23 cellular contexts compared by ENCODE assay signal in the genomic region with DNA sequence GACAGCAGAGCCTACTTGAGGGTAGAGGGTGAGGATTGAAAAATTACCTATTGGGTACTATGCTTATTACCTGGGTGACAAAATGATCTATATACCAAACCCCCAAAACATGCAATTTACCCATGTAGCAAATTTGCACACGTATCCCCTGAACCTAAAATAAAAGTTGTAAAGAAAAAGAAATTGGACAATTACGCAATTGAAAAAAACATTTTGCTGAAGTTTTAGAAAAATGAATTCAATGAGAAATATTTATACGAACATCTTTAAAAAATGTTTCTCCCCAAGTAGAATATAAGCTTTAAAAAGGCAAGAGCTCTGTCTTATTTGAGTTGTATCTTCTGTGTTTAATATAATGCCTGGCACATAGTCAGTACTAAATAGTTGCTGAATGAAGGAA. TPM values are rescaled to one million over a fixed set of nuclear protein-coding genes. Genes with fewer than 3 reads are reported as not detected.
A peak's percentile ranks its signal among the peaks of the same experiment; 100 is the strongest.
DNase-seq lines count a peak whose midpoint lies in the region; ATAC-seq and TF ChIP-seq lines count a peak whose summit lies in the region.
"Had no signal": no experiment of that assay in that cellular context is flagged by ENCODE, and none has a peak within 500 bp of the region (broad histone marks: within the 10 kb centered on the region; RNA-seq: fewer than 3 reads in every experiment).

No MANE protein-coding gene starts in this region.

- H3K4me3 ChIP-seq in liver (ENCODE audit: low read depth in 1 of 3, low read length in 3 of 3): no peak overlapping the region
- H3K4me3 ChIP-seq in right lobe of liver: no peak overlapping the region
- no peak overlapping the region for H3K4me3 ChIP-seq in IMR-90 (ENCODE audit: insufficient read depth, low read depth, low read length)
- no peak overlapping the region for H3K4me3 ChIP-seq in lower lobe of right lung
- H3K4me3 ChIP-seq: BLaER1 had no signal

- H3K36me3 ChIP-seq in liver (ENCODE audit: control insufficient read depth in 4 of 4, insufficient read depth in 3 of 4, low read depth in 1 of 4, low read length in 3 of 4): peaks cover 4 to 88% (median 73%) of the 10 kb centered on the region in 4 donors
- peaks cover 0 to 100% (median 45%) of the 10 kb centered on the region in 4 donors for H3K36me3 ChIP-seq in right lobe of liver
- H3K36me3 ChIP-seq in IMR-90 (ENCODE audit: control insufficient read depth, insufficient read depth, low read length): no peaks in the 10 kb centered on the region
- no peaks in the 10 kb centered on the region for H3K36me3 ChIP-seq in lower lobe of right lung
- H3K36me3 ChIP-seq: BE2C, BLaER1 had no signal

- H3K18ac ChIP-seq in IMR-90 (ENCODE audit: low read depth, low read length): no peak overlapping the region

- H3K9ac ChIP-seq in liver (ENCODE audit: low read depth in 1 of 2, low read length in 2 of 2) (no peak overlapping the region), IMR-90 (ENCODE audit: low read depth, low read length) (no peak overlapping the region)
- H3K9ac ChIP-seq: BLaER1 had no signal

- 96% methylated on average over 3 of the region's 3 CpGs for WGBS in liver
- 100% methylated on average over 2 of the region's 3 CpGs for WGBS in right lobe of liver (ENCODE audit: insufficient coverage, low coverage, low lambda C conversion rate, missing lambda C conversion rate)
- no CpG with 5 or more reads among the region's 3 CpGs for whole genome bisulfite sequencing in IMR-90 (ENCODE audit: extremely low coverage in 2 of 2, insufficient read length in 1 of 2), 2 experiments

- H3K27ac ChIP-seq in liver (ENCODE audit: low read depth in 1 of 2, low read length in 2 of 2) (no peak overlapping the region), right lobe of liver (no peak overlapping the region), IMR-90 (ENCODE audit: insufficient read depth, low read length) (no peak overlapping the region), lower lobe of right lung (no peak overlapping the region)
- H3K27ac ChIP-seq: 22Rv1, BLaER1 had no signal

- H2AK9ac ChIP-seq in IMR-90 (replicated peaks; ENCODE audit: low read depth, low read length, poor library complexity): no peak overlapping the region

- H4K8ac ChIP-seq in IMR-90 (ENCODE audit: low read depth in 2 of 2, low read length in 2 of 2): no peak overlapping the region

- H3K56ac ChIP-seq in IMR-90 (ENCODE audit: extremely low read depth, insufficient read depth, low read length): no peak overlapping the region

- H3K79me1 ChIP-seq in IMR-90 (ENCODE audit: low read depth in 1 of 2, low read length in 2 of 2): no peaks in the 10 kb centered on the region

- dilution Hi-C loops in IMR-90 (cut with HindIII; ENCODE audit: low sequenced_read_pairs, unreplicated experiment): no loop called here

- TF ChIP-seq POLR2A in right lobe of liver (IDR thresholded peaks at IDR 0.05) (no peak), IMR-90 (IDR thresholded peaks at IDR 0.05; ENCODE audit: low read depth, low read length) (no peak)

- H2AFZ ChIP-seq in IMR-90 (replicated peaks; ENCODE audit: low read length, poor library complexity): no peak overlapping the region

- no peak overlapping the region for H2BK5ac ChIP-seq in IMR-90 (ENCODE audit: low read depth, low read length, poor library complexity, severe bottlenecking)

- H3K9me3 Mint-ChIP-seq in nephron progenitor cell: no peaks in the 10 kb centered on the region
- H3K9me3 Mint-ChIP-seq: CD4-positive, alpha-beta memory T cell; CD8-positive, alpha-beta memory T cell had no signal

- H3K27me3 Mint-ChIP-seq in nephron progenitor cell (ENCODE audit: low read depth, poor library complexity): peaks cover 2% of the 10 kb centered on the region
- H3K27me3 Mint-ChIP-seq: CD4-positive, alpha-beta memory T cell; CD4-positive, CD25-positive, alpha-beta regulatory T cell; CD8-positive, alpha-beta memory T cell had no signal

- peak overlapping the region; percentile 12 for H3K27ac Mint-ChIP-seq in nephron progenitor cell
- H3K27ac Mint-ChIP-seq: CD14-positive monocyte; CD4-positive, alpha-beta memory T cell; CD4-positive, CD25-positive, alpha-beta regulatory T cell; CD8-positive, alpha-beta memory T cell had no signal

- no peak overlapping the region for H3K23ac ChIP-seq in IMR-90 (ENCODE audit: low read depth, low read length)

- H3K4me1 Mint-ChIP-seq in nephron progenitor cell: peaks cover 27% of the 10 kb centered on the region
- H3K4me1 Mint-ChIP-seq: CD14-positive monocyte; CD4-positive, alpha-beta memory T cell; CD4-positive, CD25-positive, alpha-beta regulatory T cell; CD8-positive, alpha-beta memory T cell had no signal

- no peaks in the 10 kb centered on the region for H3K9me1 ChIP-seq in IMR-90 (ENCODE audit: insufficient read depth, low read length)

- no peaks in the 10 kb centered on the region for H3K36me3 Mint-ChIP-seq in nephron progenitor cell (ENCODE audit: low read depth)

- in situ Hi-C loops in IMR-90 (cut with MboI; ENCODE audit: low sequenced_read_pairs): no loop called here

- intact Hi-C loops in right lobe of liver (cut with DNase I) (no loop called here), IMR-90 (cut with micrococcal nuclease) (no loop called here), lower lobe of right lung (cut with DNase I) (no loop called here)

- no peak overlapping the region for H3K4me3 Mint-ChIP-seq in nephron progenitor cell
- H3K4me3 Mint-ChIP-seq: CD14-positive monocyte; CD4-positive, alpha-beta memory T cell; CD4-positive, CD25-positive, alpha-beta regulatory T cell; CD8-positive, alpha-beta memory T cell had no signal

- no peak overlapping the region for H4K91ac ChIP-seq in IMR-90 (ENCODE audit: insufficient read depth, low read depth, low read length)

- POLR2A ChIA-PET in IMR-90 (lab: Charles Lee; ENCODE audit: unreplicated experiment): no interaction called here

- CTCF ChIA-PET in IMR-90 (lab: Yijun Ruan, JAX): interaction anchor here (1.4 kb wide), 1 partner anchor 25 kb away, joined by 4 read pairs; no protein-coding TSS in a partner anchor

- H3K4me2 ChIP-seq in IMR-90 (ENCODE audit: low read depth, low read length): no peak overlapping the region
- H3K4me2 ChIP-seq: BLaER1 had no signal

- no peaks in the 10 kb centered on the region for H3K9me3 ChIP-seq in liver (ENCODE audit: control insufficient read depth in 4 of 4, low read length in 3 of 4)
- H3K9me3 ChIP-seq in right lobe of liver: no peaks in the 10 kb centered on the region
- H3K9me3 ChIP-seq in IMR-90 (ENCODE audit: control insufficient read depth, insufficient read depth, low read length): no peaks in the 10 kb centered on the region
- no peaks in the 10 kb centered on the region for H3K9me3 ChIP-seq in lower lobe of right lung
- H3K9me3 ChIP-seq: BE2C, BLaER1 had no signal

- H3K4me1 ChIP-seq in liver (ENCODE audit: control insufficient read depth in 4 of 4, insufficient read depth in 4 of 4, low read length in 3 of 4): no peaks in the 10 kb centered on the region
- H3K4me1 ChIP-seq in right lobe of liver: no peaks in the 10 kb centered on the region
- H3K4me1 ChIP-seq in IMR-90 (ENCODE audit: control insufficient read depth, insufficient read depth, low read length): no peaks in the 10 kb centered on the region
- H3K4me1 ChIP-seq in lower lobe of right lung: no peaks in the 10 kb centered on the region
- H3K4me1 ChIP-seq: BE2C had no signal

- no peak overlapping the region for H2BK15ac ChIP-seq in IMR-90 (ENCODE audit: low read depth, low read length)

- H2BK120ac ChIP-seq in IMR-90 (ENCODE audit: low read depth, low read length): no peak overlapping the region

- H3K27me3 ChIP-seq in liver (ENCODE audit: control insufficient read depth in 4 of 4, insufficient read depth in 4 of 4, low read length in 3 of 4) (no peaks in the 10 kb centered on the region), right lobe of liver (no peaks in the 10 kb centered on the region), IMR-90 (ENCODE audit: control insufficient read depth, insufficient read depth, low read length) (no peaks in the 10 kb centered on the region), lower lobe of right lung (ENCODE audit: low read depth) (no peaks in the 10 kb centered on the region)
- H3K27me3 ChIP-seq: BE2C, BLaER1 had no signal

- DNase-seq in right lobe of liver: no peak
- DNase-seq in IMR-90: no peak
- no peak for DNase-seq in nephron progenitor cell
- no peak for DNase-seq in lower lobe of right lung
- DNase-seq: ACHN; BE2C; C1 segment of cervical spinal cord; CD4-positive, alpha-beta memory T cell; CD4-positive, CD25-positive, alpha-beta regulatory T cell; CD8-positive, alpha-beta memory T cell; COR-L47; DMS 273 treated with DMSO at 0.1 percent for 48 hours; DMS153; DMS53; DMS79; DND-41; EL; GF-D8 had no signal

- no TSS peak for BruUV-seq in IMR-90 (replicated peaks; lab: Mats Ljungman, UMichigan)

- no peaks in the 10 kb centered on the region for H4K20me1 ChIP-seq in IMR-90 (ENCODE audit: insufficient read depth, low read length)
- H4K20me1 ChIP-seq: BLaER1 had no signal

- TF ChIP-seq RAD21 in liver (IDR thresholded peaks at IDR 0.05) (no peak), IMR-90 (IDR thresholded peaks at IDR 0.05; ENCODE audit: low read length) (no peak)

- no peak overlapping the region for H2AK5ac ChIP-seq in IMR-90 (ENCODE audit: low read depth, low read length)

- no peak overlapping the region for H4K5ac ChIP-seq in IMR-90 (ENCODE audit: low read depth, low read length)

- no peak for TF ChIP-seq CTCF in liver (IDR thresholded peaks at IDR 0.05; ENCODE audit: low read depth, low read length, missing input control)
- no peak for TF ChIP-seq CTCF in right lobe of liver (IDR thresholded peaks at IDR 0.05)
- no peak for TF ChIP-seq CTCF in IMR-90 (conservative IDR thresholded peaks at IDR 0.05; ENCODE audit: low read depth, low read length)
- no peak for TF ChIP-seq CTCF in nephron progenitor cell (IDR thresholded peaks at IDR 0.05)
- no peak for TF ChIP-seq CTCF in lower lobe of right lung (IDR thresholded peaks at IDR 0.05)

- no peak overlapping the region for H3K14ac ChIP-seq in IMR-90 (replicated peaks; ENCODE audit: low read depth, low read length)

- ATAC-seq in right lobe of liver (no peak), IMR-90 (ENCODE audit: low read depth) (no peak), lower lobe of right lung (no peak), GM21390 (IDR thresholded peaks at IDR 0.05; ENCODE audit: unreplicated experiment) (no peak)

- no peak overlapping the region for H3K4ac ChIP-seq in IMR-90 (ENCODE audit: low read depth, low read length)

- H2BK20ac ChIP-seq in IMR-90 (ENCODE audit: low read depth, low read length): no peak overlapping the region

TF ChIP-seq in IMR-90, 13 proteins besides CTCF, POLR2A, EP300 and RAD21:
- TF ChIP-seq CEBPB (IDR thresholded peaks at IDR 0.05; ENCODE audit: low read depth, low read length) (peak; percentile 55; the same call in 1 of the 2 replicates), MAFK (IDR thresholded peaks at IDR 0.05; ENCODE audit: low read depth, low read length) (no peak)

RNA-seq across cellular contexts. Expression of gene TRAF1, which starts 30.3 kb away (rescaled TPM):
- total RNA-seq in liver (1 to 10 TPM in 1 of 2 donors, under 1 TPM in 1; 0.42 to 2.6 TPM), right lobe of liver (1 to 10 TPM in 5 of 6 experiments, under 1 TPM in 1; 0.99 to 2.5 (median 2.1) TPM), IMR-90 (2012; rRNA removed) (3.1 and 3.9 TPM in 2 replicates), lower lobe of right lung (5.8 TPM)
- polyA plus RNA-seq in liver (1 to 10 TPM in 1 of 2 donors, under 1 TPM in 1; 0.38 to 1.0 TPM), IMR-90 (2012; rRNA removed) (3.7 and 4.1 TPM in 2 replicates)
- 2.0 and 2.9 TPM in 2 replicates for polyA plus RNA-seq in IMR-90 (2012; cell fraction: cytosol; rRNA removed)
- 5.6 and 6.9 TPM in 2 replicates for polyA plus RNA-seq in IMR-90 (2012; cell fraction: nucleus; rRNA removed; ENCODE audit: low replicate concordance)
